In the genomic region with DNA sequence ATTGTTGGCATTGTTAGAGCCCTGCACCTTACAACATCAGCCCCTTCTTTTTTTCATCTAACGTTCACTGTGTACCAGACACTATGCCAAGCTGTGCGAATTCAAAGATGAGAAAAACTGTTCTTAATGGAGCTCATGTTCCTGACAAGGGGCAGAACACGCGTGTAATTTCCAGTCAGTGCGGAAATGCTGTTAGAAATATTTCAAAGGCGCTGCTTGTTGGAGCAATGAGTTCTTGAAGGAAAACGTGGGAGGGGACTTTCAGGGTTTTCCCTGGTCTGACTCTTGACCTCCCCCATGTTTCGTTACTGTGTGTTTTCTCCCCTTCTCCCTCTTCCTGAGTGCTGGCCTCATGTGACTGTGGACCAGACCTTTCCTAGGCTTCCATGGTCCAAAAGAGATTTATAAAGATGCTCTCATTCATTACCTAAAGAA, we compare ENCODE assay signal across 8 cellular contexts. TPM values are rescaled to one million over a fixed set of nuclear protein-coding genes. Genes with fewer than 3 reads are reported as not detected.
DNase-seq lines count a peak whose midpoint lies in the region; ATAC-seq, FAIRE-seq and TF ChIP-seq lines count a peak whose summit lies in the region.

No MANE protein-coding gene starts in this region.

- in situ Hi-C loops in SK-MEL-5 (cut with HindIII; ENCODE audit: low pct_unique_long_range_greater_than_20kb, low sequenced_read_pairs): no loop called here

- H4K5ac ChIP-seq in H1 (ENCODE audit: insufficient read length, low read depth, low read length): no peak overlapping the region

- no peak overlapping the region for H3K18ac ChIP-seq in H1 (ENCODE audit: extremely low read depth, low read length)

- H2BK12ac ChIP-seq in H1 (ENCODE audit: low read depth, low read length): no peak overlapping the region

- H3K23ac ChIP-seq in H1 (ENCODE audit: insufficient read length): no peak overlapping the region

- intact Hi-C loops in ovary (cut with DNase I): no loop called here

- CTCF ChIA-PET in H1 (lab: Charles Lee; ENCODE audit: partially characterized antibody): interaction anchor here (0.8 to 2.9 kb wide), 6 partner anchors 9 to 218 kb away, joined by 3 to 23 read pairs (median 7); a partner anchor contains a TSS

- no peak for TF ChIP-seq RAD21 in H1 (IDR thresholded peaks at IDR 0.05 in 1 of 2, conservative IDR thresholded peaks at IDR 0.05 in 1 of 2; ENCODE audit: low read depth in 2 of 2, low read length in 2 of 2)

- TF ChIP-seq POLR2A in GM18505 (IDR thresholded peaks at IDR 0.05; ENCODE audit: borderline replicate concordance, extremely low read depth, insufficient read depth, insufficient read length) (peak; percentile 52), H1 (IDR thresholded peaks at IDR 0.05; ENCODE audit: control extremely low read depth in 1 of 2, low read depth in 2 of 2, low read length in 2 of 2) (peak in 1 of 2 experiments; percentile 89; a peak in 2 of 3 replicates), ovary (IDR thresholded peaks at IDR 0.05) (no peak)

- H3K27ac ChIP-seq in H1 (ENCODE audit: low read depth, low read length): peak overlapping the region; percentile 97; the same call in 1 of the 2 replicates
- H3K27ac ChIP-seq in ovary: no peak overlapping the region

- no peak overlapping the region for H2BK120ac ChIP-seq in H1 (replicated peaks; ENCODE audit: low read depth, low read length)

- H2AK5ac ChIP-seq in H1 (ENCODE audit: low read depth, low read length): no peak overlapping the region

- H3K56ac ChIP-seq in H1 (replicated peaks; ENCODE audit: insufficient read length, low read depth, low read length): no peak overlapping the region

- ATAC-seq in GM18505 (IDR thresholded peaks at IDR 0.05; ENCODE audit: unreplicated experiment) (no peak), GM18861 (IDR thresholded peaks at IDR 0.05; ENCODE audit: unreplicated experiment) (no peak), HG03175 (IDR thresholded peaks at IDR 0.05; ENCODE audit: unreplicated experiment) (no peak), HG02970 (IDR thresholded peaks at IDR 0.05; ENCODE audit: low FRiP score, unreplicated experiment) (no peak), HG02852 (IDR thresholded peaks at IDR 0.05; ENCODE audit: unreplicated experiment) (no peak)

- peaks cover 0 to 43% (median 3%) of the 10 kb centered on the region in 4 experiments; a peak in 4 of 8 replicates for H3K36me3 ChIP-seq in H1 (ENCODE audit: control insufficient read depth in 2 of 4, insufficient read depth in 4 of 4, low read length in 3 of 4)
- no peaks in the 10 kb centered on the region for H3K36me3 ChIP-seq in ovary

- H3K79me1 ChIP-seq in H1 (ENCODE audit: low read depth, low read length): peaks cover 6% of the 10 kb centered on the region

- peaks cover 24 to 31% of the 10 kb centered on the region in 2 experiments for H4K20me1 ChIP-seq in H1 (replicated peaks in 1 of 2; ENCODE audit: control insufficient read depth in 1 of 2, insufficient read depth in 2 of 2, low read length in 2 of 2)

- H3K27me3 ChIP-seq in H1 (replicated peaks in 1 of 4; ENCODE audit: control insufficient read depth in 3 of 4, extremely low read depth in 1 of 4, insufficient read depth in 3 of 4, low read length in 3 of 4) (no peaks in the 10 kb centered on the region), ovary (no peaks in the 10 kb centered on the region)

- H2BK20ac ChIP-seq in H1 (ENCODE audit: low read length): no peak overlapping the region

- no peak for FAIRE-seq in H1 (lab: Jason Lieb, UNC)

- H3K4ac ChIP-seq in H1 (replicated peaks; ENCODE audit: insufficient read length, low read depth, low read length): no peak overlapping the region

- no peak overlapping the region for H4K8ac ChIP-seq in H1 (ENCODE audit: extremely low read depth, insufficient read depth, low read length)

- H3K14ac ChIP-seq in H1 (ENCODE audit: insufficient read length): no peak overlapping the region

- H3K9me3 ChIP-seq in H1 (ENCODE audit: insufficient read depth in 2 of 2, low read depth in 1 of 2, low read length in 1 of 2) (no peaks in the 10 kb centered on the region), ovary (no peaks in the 10 kb centered on the region)

- H3K4me1 ChIP-seq in H1 (replicated peaks in 1 of 4; ENCODE audit: control insufficient read depth in 3 of 4, insufficient read depth in 4 of 4, low read length in 3 of 4) (peaks cover 0 to 12% (median 10%) of the 10 kb centered on the region in 4 experiments; a peak in 6 of 7 replicates), ovary (ENCODE audit: insufficient read depth) (peaks cover 8% of the 10 kb centered on the region)

- H3K79me2 ChIP-seq in H1 (ENCODE audit: control insufficient read depth in 1 of 2, insufficient read depth in 2 of 2, low read length in 2 of 2): peaks cover 47 to 65% of the 10 kb centered on the region in 2 experiments

- H3K4me2 ChIP-seq in H1 (ENCODE audit: insufficient read depth in 1 of 2, low read depth in 2 of 2, low read length in 2 of 2): peak overlapping the region; percentile 98 to 100

- POLR2A ChIA-PET in H1 (lab: Charles Lee; ENCODE audit: partially characterized antibody): interaction anchor here (0.7 to 72.1 kb wide), 10 partner anchors 9 to 371 kb away, joined by 3 to 2699 read pairs (median 8); a partner anchor contains a TSS

- no peak overlapping the region for H4K91ac ChIP-seq in H1 (replicated peaks; ENCODE audit: insufficient read length, low read length)

- H3K4me3 ChIP-seq in H1 (ENCODE audit: extremely low read depth in 1 of 4, insufficient read depth in 2 of 4, low read depth in 3 of 4, low read length in 4 of 4) (peak overlapping the region; percentile 85 to 98 (median 89)), ovary (peak overlapping the region; percentile 64)

- peak; percentile 45 for DNase-seq in SK-MEL-5 (ENCODE audit: low read depth, low spot score)
- DNase-seq in H1 (ENCODE audit: low read depth in 1 of 2, low spot score in 2 of 2): no peak
- DNase-seq in ovary: no peak

- no peak overlapping the region for H2BK15ac ChIP-seq in H1 (ENCODE audit: low read length)

- TF ChIP-seq CTCF in H1 (IDR thresholded peaks at IDR 0.05; ENCODE audit: control extremely low read depth in 1 of 3, insufficient read depth in 1 of 3, low read depth in 1 of 3, low read length in 3 of 3): no peak
- TF ChIP-seq CTCF in ovary (IDR thresholded peaks at IDR 0.05): no peak

- no peak overlapping the region for H2AFZ ChIP-seq in H1 (ENCODE audit: low read length)

- peaks cover 8% of the 10 kb centered on the region for H3K23me2 ChIP-seq in H1 (ENCODE audit: low read depth, low read length)

- peak overlapping the region; percentile 55; the same call in 1 of the 2 replicates for H2BK5ac ChIP-seq in H1 (ENCODE audit: low read depth, low read length)

- no peak for TF ChIP-seq EP300 in H1 (IDR thresholded peaks at IDR 0.05; ENCODE audit: borderline replicate concordance in 1 of 2, low read depth in 2 of 2, low read length in 2 of 2)
- no peak for TF ChIP-seq EP300 in ovary (IDR thresholded peaks at IDR 0.05)

- 9% methylated on average over 8 of the region's 8 CpGs; no CpG with 5 or more reads in 1 of the 2 experiments for WGBS in H1 (ENCODE audit: extremely low coverage in 1 of 2, insufficient coverage in 1 of 2, insufficient read length in 1 of 2, insufficient replicate concordance in 2 of 2, low coverage in 1 of 2, low lambda C conversion rate in 2 of 2, missing lambda C conversion rate in 1 of 2), 2 experiments
- 34 to 37% (median 36%) methylated on average over 8 of the region's 8 CpGs for WGBS in ovary, 3 donors

- peak overlapping the region; percentile 84 to 99 (median 98) for H3K9ac ChIP-seq in H1 (replicated peaks in 1 of 4; ENCODE audit: extremely low read depth in 1 of 4, low read depth in 3 of 4, low read length in 3 of 4)

RNA-seq across cellular contexts. Expression of a gene that starts 1.5 kb away (rescaled TPM):
- total RNA-seq in SK-MEL-5 (2014; rRNA removed; shearing (Covaris generic)): 319 and 361 TPM in 2 replicates
- 242 and 338 TPM in 2 replicates for polyA plus RNA-seq in SK-MEL-5 (2015; cell fraction: cytosol; rRNA removed)
- polyA plus RNA-seq in SK-MEL-5 (2015; cell fraction: nucleus; rRNA removed): 145 and 167 TPM in 2 replicates
- total RNA-seq in H1 (2021; fragmentation: NEBNext Ultra II Directional; extraction: Animal tissue kit (Norgen Biotek cat#: 25700)): 260 and 291 TPM in 2 replicates
- 99.2 and 99.5 TPM in 2 replicates for polyA plus RNA-seq in H1 (2011; rRNA removed)
- polyA plus RNA-seq in H1 (2011; cell fraction: cytosol; rRNA removed): 162 TPM
- 126 TPM for polyA plus RNA-seq in H1 (2011; cell fraction: nucleus; rRNA removed)
- 182 to 218 TPM (median 193 TPM) in 4 replicates for polyA plus RNA-seq in H1 (2012, experiment 1 of 2)
- polyA plus RNA-seq in H1 (2012, experiment 2 of 2): 36.2 TPM
- 111 TPM for polyA plus RNA-seq in H1 (2013, experiment 1 of 2)
- polyA plus RNA-seq in H1 (2013, experiment 2 of 2): 121 TPM
- 252 and 265 TPM in 2 replicates for polyA minus RNA-seq in H1 (2011; rRNA and poly(A)+ RNA removed)
- 207 TPM for polyA minus RNA-seq in H1 (2011; cell fraction: cytosol; rRNA and poly(A)+ RNA removed)
- polyA minus RNA-seq in H1 (2011; cell fraction: nucleus; rRNA and poly(A)+ RNA removed): 106 TPM
- total RNA-seq in ovary: 100 to 1,000 TPM in 1 of 7 donors, 10 to 100 TPM in 5, 1 to 10 TPM in 1; 6.5 to 229 (median 20.4) TPM
- polyA plus RNA-seq in ovary: 10 to 100 TPM; 23.4 to 60.4 TPM

RNA-seq across cellular contexts. Expression of a gene that starts 21.2 kb away (rescaled TPM):
- total RNA-seq in SK-MEL-5 (2014; rRNA removed; shearing (Covaris generic)): 118 and 132 TPM in 2 replicates
- polyA plus RNA-seq in SK-MEL-5 (2015; cell fraction: cytosol; rRNA removed): 70.0 and 110 TPM in 2 replicates
- 30.7 and 44.9 TPM in 2 replicates for polyA plus RNA-seq in SK-MEL-5 (2015; cell fraction: nucleus; rRNA removed)
- total RNA-seq in H1 (2021; fragmentation: NEBNext Ultra II Directional; extraction: Animal tissue kit (Norgen Biotek cat#: 25700)): 91.7 and 93.9 TPM in 2 replicates
- 16.2 and 21.6 TPM in 2 replicates for polyA plus RNA-seq in H1 (2011; rRNA removed)
- 23.6 TPM for polyA plus RNA-seq in H1 (2011; cell fraction: cytosol; rRNA removed)
- polyA plus RNA-seq in H1 (2011; cell fraction: nucleus; rRNA removed): 8.9 TPM
- polyA plus RNA-seq in H1 (2012, experiment 1 of 2): 20.6 to 48.6 TPM (median 27.5 TPM) in 4 replicates
- polyA plus RNA-seq in H1 (2012, experiment 2 of 2): 12.7 TPM
- 37.4 TPM for polyA plus RNA-seq in H1 (2013, experiment 1 of 2)
- polyA plus RNA-seq in H1 (2013, experiment 2 of 2): 38.3 TPM
- polyA minus RNA-seq in H1 (2011; rRNA and poly(A)+ RNA removed): 31.8 and 53.8 TPM in 2 replicates
- 22.6 TPM for polyA minus RNA-seq in H1 (2011; cell fraction: cytosol; rRNA and poly(A)+ RNA removed)
- 25.8 TPM for polyA minus RNA-seq in H1 (2011; cell fraction: nucleus; rRNA and poly(A)+ RNA removed)
- 100 to 1,000 TPM in 3 of 7 donors, 10 to 100 TPM in 4; 63.9 to 122 (median 94.5) TPM for total RNA-seq in ovary
- 10 to 100 TPM; 31.6 to 53.6 TPM for polyA plus RNA-seq in ovary

RNA-seq across cellular contexts. Expression of a gene that starts 52.2 kb away (rescaled TPM):
- 213 and 214 TPM in 2 replicates for total RNA-seq in SK-MEL-5 (2014; rRNA removed; shearing (Covaris generic))
- 200 and 269 TPM in 2 replicates for polyA plus RNA-seq in SK-MEL-5 (2015; cell fraction: cytosol; rRNA removed)
- polyA plus RNA-seq in SK-MEL-5 (2015; cell fraction: nucleus; rRNA removed): 27.2 and 37.3 TPM in 2 replicates
- total RNA-seq in H1 (2021; fragmentation: NEBNext Ultra II Directional; extraction: Animal tissue kit (Norgen Biotek cat#: 25700)): 67.3 and 68.6 TPM in 2 replicates
- polyA plus RNA-seq in H1 (2011; rRNA removed) (41.5 and 46.1 TPM in 2 replicates), ovary (10 to 100 TPM; 20.9 to 34.4 TPM)
- polyA plus RNA-seq in H1 (2011; cell fraction: cytosol; rRNA removed): 52.0 TPM
- 13.3 TPM for polyA plus RNA-seq in H1 (2011; cell fraction: nucleus; rRNA removed)
- polyA plus RNA-seq in H1 (2012, experiment 1 of 2): 42.8 to 64.7 TPM (median 51.8 TPM) in 4 replicates
- polyA plus RNA-seq in H1 (2012, experiment 2 of 2): 54.5 TPM
- 116 TPM for polyA plus RNA-seq in H1 (2013, experiment 1 of 2)
- 116 TPM for polyA plus RNA-seq in H1 (2013, experiment 2 of 2)
- polyA minus RNA-seq in H1 (2011; rRNA and poly(A)+ RNA removed): 5.1 and 5.5 TPM in 2 replicates
- polyA minus RNA-seq in H1 (2011; cell fraction: cytosol; rRNA and poly(A)+ RNA removed): 16.7 TPM
- polyA minus RNA-seq in H1 (2011; cell fraction: nucleus; rRNA and poly(A)+ RNA removed): 26.5 TPM
- total RNA-seq in ovary: 10 to 100 TPM in 6 of 7 donors, 1 to 10 TPM in 1; 8.2 to 30.1 (median 15.3) TPM
